ENCODE assay signal across 12 cellular contexts in the genomic region with DNA sequence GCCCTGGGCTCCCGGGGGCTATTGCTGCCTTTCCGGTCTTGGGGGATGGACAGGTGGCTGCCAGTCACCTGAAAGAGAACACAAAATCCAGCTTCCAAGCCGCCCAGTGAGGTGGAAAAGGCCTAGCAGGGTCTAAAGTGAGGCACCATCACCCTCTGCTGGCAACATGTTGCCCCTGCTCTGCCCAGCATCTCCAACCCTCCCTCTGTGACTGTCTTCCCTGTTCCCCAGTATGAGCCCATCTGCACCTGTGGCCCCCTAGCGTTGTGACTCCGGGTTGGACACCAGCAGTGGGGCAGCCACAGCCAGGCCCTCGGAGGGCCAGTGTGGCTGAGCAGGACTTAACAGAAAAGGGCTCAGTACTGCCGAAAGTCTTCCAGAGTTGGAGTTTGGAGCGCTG. TPM values are rescaled to one million over a fixed set of nuclear protein-coding genes. Genes with fewer than 3 reads are reported as not detected.
DNase-seq lines count a peak whose midpoint lies in the region; ATAC-seq, FAIRE-seq and TF ChIP-seq lines count a peak whose summit lies in the region.
"Not testable (repeated sequence)": the region's sequence is repeated elsewhere in the genome, so short reads cannot be mapped to it uniquely, and the experiment has no call there.
"Had no signal": no experiment of that assay in that cellular context is flagged by ENCODE, and none has a peak within 500 bp of the region (broad histone marks: within the 10 kb centered on the region; RNA-seq: fewer than 3 reads in every experiment).

No MANE protein-coding gene starts in this region.

- not testable (repeated sequence) for H3K9me1 ChIP-seq in keratinocyte (ENCODE audit: control insufficient read depth, extremely low read depth, insufficient read depth, low read length)

- not testable (repeated sequence) for H3K27ac ChIP-seq in KMS-11; keratinocyte (ENCODE audit: control insufficient read depth, insufficient read depth, low read length)

- H3K4me3 ChIP-seq in KMS-11 (IDR thresholded peaks at IDR 0.05; ENCODE audit: insufficient read depth, low read depth, low read length); cardiac fibroblast (replicated peaks in 1 of 2; ENCODE audit: low read depth in 2 of 2, low read length in 2 of 2); keratinocyte (ENCODE audit: control insufficient read depth in 2 of 3, extremely low read depth in 1 of 3, insufficient read depth in 2 of 3, low read depth in 1 of 3, low read length in 3 of 3): not testable (repeated sequence)

- not testable (repeated sequence) for H3K27me3 Mint-ChIP-seq in T-helper 17 cell; stimulated activated naive B cell treated with anti-CD40 and anti-IgM and Interleukin-4, amounts not matched to agents 10 μg/mL and 1 μg/mL and 100 μg/mL, for 72 hours

- H3K36me3 Mint-ChIP-seq in T-helper 17 cell (ENCODE audit: low read depth); stimulated activated naive B cell treated with anti-CD40 and anti-IgM and Interleukin-4, amounts not matched to agents 10 μg/mL and 1 μg/mL and 100 μg/mL, for 72 hours: not testable (repeated sequence)

- peak overlapping the region; percentile 92 for H3K27ac Mint-ChIP-seq in T-helper 17 cell
- H3K27ac Mint-ChIP-seq in stimulated activated naive B cell treated with anti-CD40 and anti-IgM and Interleukin-4, amounts not matched to agents 10 μg/mL and 1 μg/mL and 100 μg/mL, for 72 hours: not testable (repeated sequence)

- not testable (repeated sequence) for H3K9ac ChIP-seq in KMS-11; keratinocyte (ENCODE audit: control insufficient read depth, extremely low read depth, insufficient read depth, low read length)

- dilution Hi-C loops in keratinocyte (cut with MboI; ENCODE audit: extremely low pct_ligation_motif_present, low sequenced_read_pairs): not testable (repeated sequence)

- not testable (repeated sequence) for H3K79me2 ChIP-seq in KMS-11 (ENCODE audit: insufficient read depth, low read depth); keratinocyte (ENCODE audit: control insufficient read depth, insufficient read depth, low read length)

- peak; percentile 61 for ATAC-seq in GM21723 (IDR thresholded peaks at IDR 0.05; ENCODE audit: unreplicated experiment)
- not testable (repeated sequence) for ATAC-seq in T-helper 17 cell
- peak; percentile 73 for ATAC-seq in stimulated activated naive B cell treated with anti-CD40 and anti-IgM and Interleukin-4, amounts not matched to agents 10 μg/mL and 1 μg/mL and 100 μg/mL, for 72 hours (replicated peaks)

- peak; percentile 54 for TF ChIP-seq CTCF in KMS-11 (conservative IDR thresholded peaks at IDR 0.05; ENCODE audit: low read depth, low read length)
- peak; percentile 21 for TF ChIP-seq CTCF in cardiac fibroblast (IDR thresholded peaks at IDR 0.05; ENCODE audit: low read depth, low read length)
- peak in 2 of 3 experiments; percentile 12 to 17 for TF ChIP-seq CTCF in keratinocyte (optimal IDR thresholded peaks at IDR 0.05 in 1 of 3, IDR thresholded peaks at IDR 0.05 in 1 of 3, conservative IDR thresholded peaks at IDR 0.05 in 1 of 3; ENCODE audit: extremely low read depth in 1 of 3, insufficient read depth in 2 of 3, low read length in 3 of 3)

- not testable (repeated sequence) for H3K4me2 ChIP-seq in KMS-11; keratinocyte (ENCODE audit: control insufficient read depth, extremely low read depth, insufficient read depth, low read depth, low read length)

- not testable (repeated sequence) for H2AFZ ChIP-seq in KMS-11 (ENCODE audit: low read depth); keratinocyte (ENCODE audit: control insufficient read depth, low read length)

- not testable (repeated sequence) for H3K9me3 ChIP-seq in T-helper 17 cell (ENCODE audit: control insufficient read depth, low read length, poor library complexity, severe bottlenecking); keratinocyte (ENCODE audit: control insufficient read depth, low read depth, low read length)

- H3K4me1 ChIP-seq in KMS-11 (ENCODE audit: low read depth, poor library complexity, severe bottlenecking): peaks cover 14% of the 10 kb centered on the region
- H3K4me1 ChIP-seq in keratinocyte (ENCODE audit: control insufficient read depth, extremely low read depth, insufficient read depth, low read length): peaks cover 13% of the 10 kb centered on the region

- not testable (repeated sequence) for H3K36me3 ChIP-seq in KMS-11 (ENCODE audit: insufficient read depth); keratinocyte (ENCODE audit: control insufficient read depth in 2 of 2, extremely low read depth in 1 of 2, insufficient read depth in 2 of 2, low read length in 2 of 2)

- not testable (repeated sequence) for H3K4me1 Mint-ChIP-seq in T-helper 17 cell
- H3K4me1 Mint-ChIP-seq in stimulated activated naive B cell treated with anti-CD40 and anti-IgM and Interleukin-4, amounts not matched to agents 10 μg/mL and 1 μg/mL and 100 μg/mL, for 72 hours: peaks cover 19 to 21% of the 10 kb centered on the region in 2 donors

- H4K20me1 ChIP-seq in KMS-11 (ENCODE audit: insufficient read depth); keratinocyte (ENCODE audit: control insufficient read depth, extremely low read depth, insufficient read depth, low read length): not testable (repeated sequence)

- not testable (repeated sequence) for H3K9me3 Mint-ChIP-seq in stimulated activated naive B cell treated with anti-CD40 and anti-IgM and Interleukin-4, amounts not matched to agents 10 μg/mL and 1 μg/mL and 100 μg/mL, for 72 hours

- DNase-seq in DMS114 treated with DMSO at 0.1 percent for 48 hours (lab: John Stamatoyannopoulos, UW; ENCODE audit: unreplicated experiment): peak; percentile 11
- DNase-seq in NCI-H526 treated with DMSO at 0.1 percent for 48 hours (lab: John Stamatoyannopoulos, UW): peak; percentile 24
- not testable (repeated sequence) for DNase-seq in T-helper 17 cell; keratinocyte (ENCODE audit: low read depth, low spot score); stimulated activated naive B cell treated with anti-CD40 and anti-IgM and Interleukin-4, amounts not matched to agents 10 μg/mL and 1 μg/mL and 100 μg/mL, for 72 hours
- DNase-seq in cardiac fibroblast (ENCODE audit: low read depth in 2 of 2): peak in 1 of 2 donors; percentile 7

- H3K27me3 ChIP-seq in KMS-11 (ENCODE audit: insufficient read depth, low read depth); keratinocyte (ENCODE audit: control insufficient read depth, extremely low read depth, insufficient read depth, low read length): not testable (repeated sequence)

- FAIRE-seq in keratinocyte (lab: Jason Lieb, UNC): not testable (repeated sequence)

- H3K4me3 Mint-ChIP-seq in T-helper 17 cell; stimulated activated naive B cell treated with anti-CD40 and anti-IgM and Interleukin-4, amounts not matched to agents 10 μg/mL and 1 μg/mL and 100 μg/mL, for 72 hours: not testable (repeated sequence)

RNA-seq across cellular contexts. Expression of gene CXCR3, which starts 45.9 kb away (rescaled TPM):
- 1 to 10 TPM; 3.1 to 5.8 TPM for total RNA-seq in T-helper 17 cell
- not detected in 3 replicates for polyA plus RNA-seq in keratinocyte
- polyA plus RNA-seq in keratinocyte (2011; ENCODE audit: low read depth): not detected
- not detected in 2 replicates for polyA plus RNA-seq in keratinocyte (2011; cell fraction: cytosol; rRNA removed)
- polyA plus RNA-seq in keratinocyte (2011; cell fraction: nucleus; rRNA removed): not detected in 2 replicates
- not detected in 2 replicates for polyA plus RNA-seq in keratinocyte (2012; ENCODE audit: low replicate concordance)
- polyA minus RNA-seq in keratinocyte: not detected in 3 replicates
- not detected for polyA minus RNA-seq in keratinocyte (2011; cell fraction: cytosol; rRNA and poly(A)+ RNA removed)
- polyA minus RNA-seq in keratinocyte (2011; cell fraction: nucleus; rRNA and poly(A)+ RNA removed): not detected in 2 replicates
- total RNA-seq: ascending aorta had no signal

RNA-seq across cellular contexts. Expression of gene CXorf49, which starts 53.9 kb away (rescaled TPM):
- not detected for total RNA-seq in T-helper 17 cell
- polyA plus RNA-seq in keratinocyte: not detected in 3 replicates
- not detected for polyA plus RNA-seq in keratinocyte (2011; ENCODE audit: low read depth)
- not detected in 2 replicates for polyA plus RNA-seq in keratinocyte (2011; cell fraction: cytosol; rRNA removed)
- polyA plus RNA-seq in keratinocyte (2011; cell fraction: nucleus; rRNA removed): not detected in 2 replicates
- polyA plus RNA-seq in keratinocyte (2012; ENCODE audit: low replicate concordance): not detected in 2 replicates
- polyA minus RNA-seq in keratinocyte: not detected in 3 replicates
- polyA minus RNA-seq in keratinocyte (2011; cell fraction: cytosol; rRNA and poly(A)+ RNA removed): not detected
- not detected in 2 replicates for polyA minus RNA-seq in keratinocyte (2011; cell fraction: nucleus; rRNA and poly(A)+ RNA removed)
- total RNA-seq: activated T-cell treated with anti-CD3 and anti-CD28 coated beads, Interleukin-2, amount 50 U/mL, for 4 hours; ascending aorta; naive thymus-derived CD4-positive, alpha-beta T cell; uterus had no signal
- polyA plus RNA-seq: naive thymus-derived CD4-positive, alpha-beta T cell had no signal
